Comparison of ENCODE assay signal across 19 cellular contexts in genomic region chr1:172867216-172867828, GRCh38.
DNase-seq lines count a peak whose midpoint lies in the region; ATAC-seq, FAIRE-seq and TF ChIP-seq lines count a peak whose summit lies in the region.
"Had no signal": no experiment of that assay in that cellular context is flagged by ENCODE, and none has a peak within 500 bp of the region (broad histone marks: within the 10 kb centered on the region; RNA-seq: fewer than 3 reads in every experiment).

No MANE protein-coding gene starts in this region.

- DNase-seq in activated naive CD4-positive, alpha-beta T cell treated with anti-CD3 and anti-CD28 coated beads, Interleukin-2, amount 10 ng/mL, durations not matched to agents 7 days and 5 days, result no peak
- no peak for DNase-seq in activated naive CD4-positive, alpha-beta T cell treated with Interleukin-2 at 50 U/mL for 16 hours
- DNase-seq in MM.1S, result peak; percentile 68
- DNase-seq in activated naive CD8-positive, alpha-beta T cell treated with anti-CD3 and anti-CD28 coated beads, Interleukin-2, amount 50 U/mL, for 24 hours, result no peak
- DNase-seq in stimulated activated naive CD8-positive, alpha-beta T cell treated with anti-CD3 and anti-CD28 coated beads, Interleukin-15, Interleukin-2, amounts not matched to agents 100 U/mL and 50 U/mL, for 24 hours, result no peak
- no peak for DNase-seq in aorta
- no peak for DNase-seq in H54 (ENCODE audit: insufficient read length, low spot score)
- DNase-seq: ACHN, GF-D8, GOT3, HFFc6, Kasumi-1, NCI-H1417, NCI-H2029, NCI-H2171 treated with DMSO at 0.1 percent for 48 hours, NCI-H774 had no signal

- no peaks in the 10 kb centered on the region; the same call in 1 of the 2 replicates for H4K20me1 ChIP-seq in MM.1S (ENCODE audit: insufficient read depth, low read length)

- intact Hi-C loops in aorta (cut with DNase I), result no loop called here

- H3K4me2 ChIP-seq in MM.1S (ENCODE audit: low read depth, low read length), result no peak overlapping the region

- no peak for TF ChIP-seq CTCF in MM.1S (IDR thresholded peaks at IDR 0.05; ENCODE audit: low read length)

- no peak overlapping the region for H3K9ac ChIP-seq in MM.1S (ENCODE audit: low read length)

- H3K4me1 ChIP-seq in MM.1S (ENCODE audit: low read length), result 0 out of 2 replicates have a peak, but pooled peaks cover 3% of the 10 kb centered on the region
- no peaks in the 10 kb centered on the region for H3K4me1 ChIP-seq in aorta (ENCODE audit: control insufficient read depth in 1 of 2, insufficient read depth in 2 of 2, low read length in 2 of 2)

- no peaks in the 10 kb centered on the region for H3K79me2 ChIP-seq in MM.1S (ENCODE audit: low read length)

- H3K4me3 ChIP-seq in MM.1S (ENCODE audit: low read length) (no peak overlapping the region), aorta (ENCODE audit: low read length in 2 of 2) (no peak overlapping the region)

- H3K36me3 ChIP-seq in MM.1S (replicated peaks; ENCODE audit: insufficient read depth, low read length), result no peaks in the 10 kb centered on the region
- no peaks in the 10 kb centered on the region for H3K36me3 ChIP-seq in aorta (ENCODE audit: control insufficient read depth in 1 of 2, insufficient read depth in 2 of 2, low read length in 1 of 2)

- H3K27me3 Mint-ChIP-seq in activated naive CD4-positive, alpha-beta T cell treated with anti-CD3 and anti-CD28 coated beads, Interleukin-2, amount 10 ng/mL, durations not matched to agents 7 days and 5 days, result peaks cover 2% of the 10 kb centered on the region
- H3K27me3 Mint-ChIP-seq in activated naive CD8-positive, alpha-beta T cell treated with anti-CD3 and anti-CD28 coated beads, Interleukin-2, amount 50 U/mL, for 24 hours, result peaks cover 4% of the 10 kb centered on the region
- H3K27me3 Mint-ChIP-seq: B cell; CD8-positive, alpha-beta memory T cell had no signal

- peaks cover 28% of the 10 kb centered on the region for H3K4me1 Mint-ChIP-seq in activated naive CD4-positive, alpha-beta T cell treated with anti-CD3 and anti-CD28 coated beads, Interleukin-2, amount 10 ng/mL, durations not matched to agents 7 days and 5 days
- H3K4me1 Mint-ChIP-seq in activated naive CD8-positive, alpha-beta T cell treated with anti-CD3 and anti-CD28 coated beads, Interleukin-2, amount 50 U/mL, for 24 hours, result peaks cover 31% of the 10 kb centered on the region

- H3K27me3 ChIP-seq in MM.1S (replicated peaks; ENCODE audit: insufficient read depth, low read length), result peaks cover 12% of the 10 kb centered on the region; the same call in 1 of the 2 replicates
- H3K27me3 ChIP-seq in aorta (ENCODE audit: control insufficient read depth in 1 of 2, insufficient read depth in 2 of 2, low read length in 1 of 2), result no peaks in the 10 kb centered on the region

- TF ChIP-seq POLR2A in H54 (IDR thresholded peaks at IDR 0.05; ENCODE audit: low read depth, low read length), result no peak

- H3K36me3 Mint-ChIP-seq in activated naive CD4-positive, alpha-beta T cell treated with anti-CD3 and anti-CD28 coated beads, Interleukin-2, amount 10 ng/mL, durations not matched to agents 7 days and 5 days, result no peaks in the 10 kb centered on the region
- no peaks in the 10 kb centered on the region for H3K36me3 Mint-ChIP-seq in activated naive CD8-positive, alpha-beta T cell treated with anti-CD3 and anti-CD28 coated beads, Interleukin-2, amount 50 U/mL, for 24 hours (ENCODE audit: low read depth)
- H3K36me3 Mint-ChIP-seq: CD8-positive, alpha-beta memory T cell had no signal

- CTCF ChIA-PET in activated naive CD4-positive, alpha-beta T cell treated with anti-CD3 and anti-CD28 coated beads, Interleukin-2, amount 10 ng/mL, durations not matched to agents 7 days and 5 days (lab: Charles Lee), result no interaction called here

- no peak for FAIRE-seq in H54 (lab: Jason Lieb, UNC)

- H3K9me3 ChIP-seq in MM.1S (replicated peaks; ENCODE audit: insufficient read depth, low read length) (no peaks in the 10 kb centered on the region), aorta (ENCODE audit: control insufficient read depth, low read length) (peaks cover 1% of the 10 kb centered on the region)

- peak overlapping the region; percentile 40 for H3K27ac Mint-ChIP-seq in activated naive CD4-positive, alpha-beta T cell treated with anti-CD3 and anti-CD28 coated beads, Interleukin-2, amount 10 ng/mL, durations not matched to agents 7 days and 5 days
- H3K27ac Mint-ChIP-seq in activated naive CD8-positive, alpha-beta T cell treated with anti-CD3 and anti-CD28 coated beads, Interleukin-2, amount 50 U/mL, for 24 hours, result no peak overlapping the region
- H3K27ac Mint-ChIP-seq: B cell, HFFc6 had no signal

- H3K9me2 ChIP-seq in MM.1S (replicated peaks; ENCODE audit: insufficient read depth, low read length), result no peaks in the 10 kb centered on the region

- H2AFZ ChIP-seq in MM.1S (ENCODE audit: low read length), result no peak overlapping the region

- no peak overlapping the region for H3K4me3 Mint-ChIP-seq in activated naive CD4-positive, alpha-beta T cell treated with anti-CD3 and anti-CD28 coated beads, Interleukin-2, amount 10 ng/mL, durations not matched to agents 7 days and 5 days
- H3K4me3 Mint-ChIP-seq in activated naive CD8-positive, alpha-beta T cell treated with anti-CD3 and anti-CD28 coated beads, Interleukin-2, amount 50 U/mL, for 24 hours, result no peak overlapping the region
- H3K4me3 Mint-ChIP-seq: B cell; CD8-positive, alpha-beta memory T cell; HFFc6 had no signal

- ATAC-seq in activated naive CD8-positive, alpha-beta T cell treated with anti-CD3 and anti-CD28 coated beads, Interleukin-2, amount 50 U/mL, for 24 hours, result peak; percentile 55
- ATAC-seq in stimulated activated naive CD8-positive, alpha-beta T cell treated with anti-CD3 and anti-CD28 coated beads, Interleukin-15, Interleukin-2, amounts not matched to agents 100 U/mL and 50 U/mL, for 24 hours, result peak; percentile 63
- ATAC-seq in aorta (ENCODE audit: low FRiP score) (no peak), HG02981 (IDR thresholded peaks at IDR 0.05; ENCODE audit: unreplicated experiment) (no peak)

- H3K27ac ChIP-seq in MM.1S (ENCODE audit: low read length) (no peak overlapping the region), aorta (ENCODE audit: low read depth in 1 of 2, low read length in 2 of 2) (no peak overlapping the region)

- peaks cover 10% of the 10 kb centered on the region; the same call in 1 of the 2 replicates for H3F3A ChIP-seq in MM.1S (ENCODE audit: insufficient read depth, low read length)

- no peaks in the 10 kb centered on the region for H3K9me3 Mint-ChIP-seq in activated naive CD4-positive, alpha-beta T cell treated with anti-CD3 and anti-CD28 coated beads, Interleukin-2, amount 10 ng/mL, durations not matched to agents 7 days and 5 days
- no peaks in the 10 kb centered on the region for H3K9me3 Mint-ChIP-seq in activated naive CD8-positive, alpha-beta T cell treated with anti-CD3 and anti-CD28 coated beads, Interleukin-2, amount 50 U/mL, for 24 hours
- H3K9me3 Mint-ChIP-seq: CD8-positive, alpha-beta memory T cell had no signal

- WGBS in aorta, 2 donors, result 86 to 92% methylated on average over 2 of the region's 2 CpGs

Comparison
In these comparisons a context has a peak if more than half of its experiments do, and no peak if none do; other contexts are left out.
1. ATAC-seq: peak in activated naive CD8-positive, alpha-beta T cell treated with anti-CD3 and anti-CD28 coated beads, Interleukin-2, amount 50 U/mL, for 24 hours (single experiment) and stimulated activated naive CD8-positive, alpha-beta T cell treated with anti-CD3 and anti-CD28 coated beads, Interleukin-15, Interleukin-2, amounts not matched to agents 100 U/mL and 50 U/mL, for 24 hours (single experiment); none in aorta (single experiment) and HG02981 (single experiment).